4 cellular contexts compared by ENCODE assay signal in genomic region chr4:120835342-120835741, GRCh38.
"Had no signal": no experiment of that assay in that cellular context is flagged by ENCODE, and none has a peak within 500 bp of the region (broad histone marks: within the 10 kb centered on the region; RNA-seq: fewer than 3 reads in every experiment).

No MANE protein-coding gene starts in this region.

- ATAC-seq: GM23338 had no signal

- H3K4me3 Mint-ChIP-seq: GM23338, H9 had no signal

- H3K4me3 ChIP-seq: GM23338 had no signal

- H3K4me1 Mint-ChIP-seq: GM23338, H9 had no signal

- DNase-seq: H9, HCEC 1CT, IMR-90 had no signal

- H3K27ac Mint-ChIP-seq: GM23338, H9 had no signal
